13 cellular contexts compared by ENCODE assay signal in genomic region chr14:38808734-38809455, GRCh38.
DNase-seq lines count a peak whose midpoint lies in the region; ATAC-seq, FAIRE-seq and TF ChIP-seq lines count a peak whose summit lies in the region.
"Had no signal": no experiment of that assay in that cellular context is flagged by ENCODE, and none has a peak within 500 bp of the region (broad histone marks: within the 10 kb centered on the region; RNA-seq: fewer than 3 reads in every experiment).

No MANE protein-coding gene starts in this region.

- H3K9me3 Mint-ChIP-seq in glutamatergic neuron (ENCODE audit: unreplicated experiment), result peaks cover 2% of the 10 kb centered on the region

- H3K4me1 ChIP-seq in Karpas-422 (ENCODE audit: low read length) (no peaks in the 10 kb centered on the region), H1 (replicated peaks in 1 of 4; ENCODE audit: control insufficient read depth in 3 of 4, insufficient read depth in 4 of 4, low read length in 3 of 4) (no peaks in the 10 kb centered on the region; a peak in 1 of 7 replicates), small intestine (ENCODE audit: control insufficient read depth in 2 of 2, insufficient read depth in 1 of 2, low read depth in 1 of 2, low read length in 1 of 2) (no peaks in the 10 kb centered on the region), right atrium auricular region (no peaks in the 10 kb centered on the region)
- H3K4me1 ChIP-seq: tibial artery had no signal

- H3K4me2 ChIP-seq in Karpas-422 (ENCODE audit: low read depth, low read length, poor library complexity, severe bottlenecking) (no peak overlapping the region), H1 (ENCODE audit: insufficient read depth in 1 of 2, low read depth in 2 of 2, low read length in 2 of 2) (no peak overlapping the region)

- CTCF ChIA-PET in H1 (lab: Charles Lee; ENCODE audit: partially characterized antibody), result interaction anchor here (0.7 to 2.9 kb wide), 22 partner anchors 10 to 273 kb away, joined by 3 to 18 read pairs (median 4); no protein-coding TSS in a partner anchor

- H2BK120ac ChIP-seq in H1 (replicated peaks; ENCODE audit: low read depth, low read length), result no peak overlapping the region

- H3K23ac ChIP-seq in H1 (ENCODE audit: insufficient read length), result no peak overlapping the region

- DNase-seq in activated T-cell treated with anti-CD3 and anti-CD28 coated beads for 48 hours (ENCODE audit: low read depth) (peak; percentile 2), Karpas-422 (peak; percentile 78), H1 (ENCODE audit: low read depth in 1 of 2, low spot score in 2 of 2) (peak in 1 of 2 experiments; percentile 60), small intestine (peak; percentile 39), glutamatergic neuron (no peak), right atrium auricular region (ENCODE audit: low spot score) (no peak)
- DNase-seq in activated T-cell treated with anti-CD3 and anti-CD28 coated beads, Interleukin-2, amount 50 U/mL, for 1 hour, result no peak
- DNase-seq: IMR-90, NCI-H345, tibial artery had no signal

- no peak overlapping the region for H3K56ac ChIP-seq in H1 (replicated peaks; ENCODE audit: insufficient read length, low read depth, low read length)

- peak overlapping the region; percentile 57; the same call in 1 of the 2 replicates for H4K8ac ChIP-seq in H1 (ENCODE audit: extremely low read depth, insufficient read depth, low read length)

- no peak for TF ChIP-seq EP300 in H1 (IDR thresholded peaks at IDR 0.05; ENCODE audit: borderline replicate concordance in 1 of 2, low read depth in 2 of 2, low read length in 2 of 2)

- H2BK5ac ChIP-seq in H1 (ENCODE audit: low read depth, low read length), result no peak overlapping the region

- H4K5ac ChIP-seq in H1 (ENCODE audit: insufficient read length, low read depth, low read length), result no peak overlapping the region

- no peak overlapping the region for H2BK15ac ChIP-seq in H1 (ENCODE audit: low read length)

- H3K27me3 Mint-ChIP-seq in glutamatergic neuron (ENCODE audit: unreplicated experiment), result no peaks in the 10 kb centered on the region

- H3K36me3 ChIP-seq in Karpas-422 (ENCODE audit: insufficient read depth, low read length) (no peaks in the 10 kb centered on the region), H1 (ENCODE audit: control insufficient read depth in 2 of 4, insufficient read depth in 4 of 4, low read length in 3 of 4) (no peaks in the 10 kb centered on the region), small intestine (ENCODE audit: control insufficient read depth in 2 of 2, insufficient read depth in 2 of 2, low read length in 2 of 2) (no peaks in the 10 kb centered on the region), right atrium auricular region (no peaks in the 10 kb centered on the region)
- H3K36me3 ChIP-seq: tibial artery had no signal

- H4K20me1 ChIP-seq in Karpas-422 (ENCODE audit: insufficient read depth, low read depth, low read length) (no peaks in the 10 kb centered on the region), H1 (replicated peaks in 1 of 2; ENCODE audit: control insufficient read depth in 1 of 2, insufficient read depth in 2 of 2, low read length in 2 of 2) (no peaks in the 10 kb centered on the region)

- no peak for ATAC-seq in HG02884 (IDR thresholded peaks at IDR 0.05; ENCODE audit: unreplicated experiment)
- ATAC-seq: activated T-helper 17 cell treated with anti-CD3 and anti-CD28 coated beads, Interleukin-2, amount 50 U/mL, for 72 hours had no signal

- no peak overlapping the region for H3K27ac ChIP-seq in Karpas-422 (ENCODE audit: low read length)
- no peak overlapping the region for H3K27ac ChIP-seq in H1 (ENCODE audit: low read depth, low read length)
- no peak overlapping the region for H3K27ac ChIP-seq in small intestine (ENCODE audit: low read depth in 1 of 2, low read length in 1 of 2)
- no peak overlapping the region for H3K27ac ChIP-seq in right atrium auricular region
- H3K27ac ChIP-seq: tibial artery had no signal

- TF ChIP-seq CTCF in H1 (IDR thresholded peaks at IDR 0.05; ENCODE audit: control extremely low read depth in 1 of 3, insufficient read depth in 1 of 3, low read depth in 1 of 3, low read length in 3 of 3) (peak in 2 of 3 experiments; percentile 14 to 43; a peak in 2 of 4 replicates), glutamatergic neuron (IDR thresholded peaks at IDR 0.05; ENCODE audit: partially characterized antibody, unreplicated experiment) (no peak), right atrium auricular region (IDR thresholded peaks at IDR 0.05) (no peak)

- no peak overlapping the region for H3K4me3 Mint-ChIP-seq in glutamatergic neuron (ENCODE audit: unreplicated experiment)
- H3K4me3 Mint-ChIP-seq: activated T-helper 17 cell treated with anti-CD3 and anti-CD28 coated beads, Interleukin-2, amount 50 U/mL, for 72 hours had no signal

- FAIRE-seq in H1 (lab: Jason Lieb, UNC), result no peak
- no peak for FAIRE-seq in small intestine (lab: Jason Lieb, UNC)
- FAIRE-seq: G401.6 had no signal

- POLR2A ChIA-PET in H1 (lab: Charles Lee; ENCODE audit: partially characterized antibody), result no interaction called here

- H3K9ac ChIP-seq in Karpas-422 (ENCODE audit: low read length) (no peak overlapping the region), H1 (replicated peaks in 1 of 4; ENCODE audit: extremely low read depth in 1 of 4, low read depth in 3 of 4, low read length in 3 of 4) (no peak overlapping the region)

- no peak for TF ChIP-seq RAD21 in H1 (IDR thresholded peaks at IDR 0.05 in 1 of 2, conservative IDR thresholded peaks at IDR 0.05 in 1 of 2; ENCODE audit: low read depth in 2 of 2, low read length in 2 of 2)

- H2BK12ac ChIP-seq in H1 (ENCODE audit: low read depth, low read length), result 0 out of 2 replicates have a peak overlapping the region, but pooled peaks have one; percentile 55

- no peaks in the 10 kb centered on the region for H3K36me3 Mint-ChIP-seq in glutamatergic neuron (ENCODE audit: unreplicated experiment)

- no peak overlapping the region for H3K18ac ChIP-seq in H1 (ENCODE audit: extremely low read depth, low read length)

- no peak overlapping the region for H2BK20ac ChIP-seq in H1 (ENCODE audit: low read length)

- no peaks in the 10 kb centered on the region for H3K9me3 ChIP-seq in Karpas-422 (ENCODE audit: low read length)
- no peaks in the 10 kb centered on the region for H3K9me3 ChIP-seq in H1 (ENCODE audit: insufficient read depth in 2 of 2, low read depth in 1 of 2, low read length in 1 of 2)
- H3K9me3 ChIP-seq in small intestine (ENCODE audit: control insufficient read depth, low read depth), result no peaks in the 10 kb centered on the region
- no peaks in the 10 kb centered on the region for H3K9me3 ChIP-seq in right atrium auricular region
- H3K9me3 ChIP-seq: tibial artery had no signal

- TF ChIP-seq POLR2A in H1 (IDR thresholded peaks at IDR 0.05; ENCODE audit: control extremely low read depth in 1 of 2, low read depth in 2 of 2, low read length in 2 of 2), result no peak

- no peak overlapping the region for H3K4me3 ChIP-seq in Karpas-422 (ENCODE audit: low read length)
- no peak overlapping the region for H3K4me3 ChIP-seq in H1 (ENCODE audit: extremely low read depth in 1 of 4, insufficient read depth in 2 of 4, low read depth in 3 of 4, low read length in 4 of 4)
- no peak overlapping the region for H3K4me3 ChIP-seq in small intestine (ENCODE audit: low read depth in 1 of 2, low read length in 2 of 2)
- H3K4me3 ChIP-seq in right atrium auricular region, result no peak overlapping the region
- H3K4me3 ChIP-seq: tibial artery had no signal

- no peak overlapping the region for H4K91ac ChIP-seq in H1 (replicated peaks; ENCODE audit: insufficient read length, low read length)

- H3K9me2 ChIP-seq in Karpas-422 (replicated peaks; ENCODE audit: insufficient read depth, low read length), result no peaks in the 10 kb centered on the region

- H3K79me2 ChIP-seq in Karpas-422 (ENCODE audit: low read length), result no peaks in the 10 kb centered on the region
- no peaks in the 10 kb centered on the region for H3K79me2 ChIP-seq in H1 (ENCODE audit: control insufficient read depth in 1 of 2, insufficient read depth in 2 of 2, low read length in 2 of 2)

- no peak overlapping the region for H3K4ac ChIP-seq in H1 (replicated peaks; ENCODE audit: insufficient read length, low read depth, low read length)

- H3K4me1 Mint-ChIP-seq in glutamatergic neuron (ENCODE audit: low read depth, unreplicated experiment), result no peaks in the 10 kb centered on the region
- H3K4me1 Mint-ChIP-seq: activated T-helper 17 cell treated with anti-CD3 and anti-CD28 coated beads, Interleukin-2, amount 50 U/mL, for 72 hours had no signal

- H3K14ac ChIP-seq in H1 (ENCODE audit: insufficient read length), result no peak overlapping the region

- H2AK5ac ChIP-seq in H1 (ENCODE audit: low read depth, low read length), result no peak overlapping the region

- WGBS in H1 (ENCODE audit: extremely low coverage in 1 of 2, insufficient coverage in 1 of 2, insufficient read length in 1 of 2, insufficient replicate concordance in 2 of 2, low coverage in 1 of 2, low lambda C conversion rate in 2 of 2, missing lambda C conversion rate in 1 of 2), 2 experiments, result 89% methylated on average over 7 of the region's 7 CpGs; no CpG with 5 or more reads in 1 of the 2 experiments
- WGBS in small intestine, 3 donors, result 63 to 76% (median 64%) methylated on average over 7 of the region's 7 CpGs

- H2AFZ ChIP-seq in Karpas-422 (ENCODE audit: low read length), result no peak overlapping the region
- H2AFZ ChIP-seq in H1 (ENCODE audit: low read length), result peak overlapping the region; percentile 65; the same call in 1 of the 2 replicates

- no peak overlapping the region for H3K27ac Mint-ChIP-seq in glutamatergic neuron (ENCODE audit: unreplicated experiment)
- H3K27ac Mint-ChIP-seq: activated T-helper 17 cell treated with anti-CD3 and anti-CD28 coated beads, Interleukin-2, amount 50 U/mL, for 72 hours had no signal

- no peaks in the 10 kb centered on the region for H3K23me2 ChIP-seq in H1 (ENCODE audit: low read depth, low read length)

- no peaks in the 10 kb centered on the region for H3K79me1 ChIP-seq in H1 (ENCODE audit: low read depth, low read length)

- H3K27me3 ChIP-seq in Karpas-422 (ENCODE audit: low read length) (no peaks in the 10 kb centered on the region), H1 (replicated peaks in 1 of 4; ENCODE audit: control insufficient read depth in 3 of 4, extremely low read depth in 1 of 4, insufficient read depth in 3 of 4, low read length in 3 of 4) (no peaks in the 10 kb centered on the region), small intestine (ENCODE audit: control insufficient read depth in 2 of 2, insufficient read depth in 2 of 2, low read length in 2 of 2) (no peaks in the 10 kb centered on the region), right atrium auricular region (no peaks in the 10 kb centered on the region)
- H3K27me3 ChIP-seq: tibial artery had no signal

TF ChIP-seq in H1, 55 proteins besides CTCF, POLR2A, EP300 and RAD21 (continues in another document):
- TF ChIP-seq RFX5 (IDR thresholded peaks at IDR 0.05; ENCODE audit: borderline replicate concordance, low read depth, low read length) (no peak), SUZ12 (IDR thresholded peaks at IDR 0.05; ENCODE audit: low read length) (no peak), TAF1 (IDR thresholded peaks at IDR 0.05; ENCODE audit: low read depth, low read length) (no peak)

Comparison
In these comparisons a context has a peak if more than half of its experiments do, and no peak if none do; other contexts are left out.
1. DNase-seq: peak in activated T-cell treated with anti-CD3 and anti-CD28 coated beads for 48 hours (single experiment), Karpas-422 (single experiment) and small intestine (single experiment); none in activated T-cell treated with anti-CD3 and anti-CD28 coated beads, Interleukin-2, amount 50 U/mL, for 1 hour (single experiment), glutamatergic neuron (single experiment) and right atrium auricular region (single experiment).
2. CTCF ChIP-seq: peak in H1 (2 of 3); none in glutamatergic neuron (single experiment) and right atrium auricular region (0 of 2).